ENCODE assay signal across 10 cellular contexts in genomic region chr7:153005750-153006149, GRCh38.
"Had no signal": no experiment of that assay in that cellular context is flagged by ENCODE, and none has a peak within 500 bp of the region (broad histone marks: within the 10 kb centered on the region; RNA-seq: fewer than 3 reads in every experiment).

No MANE protein-coding gene starts in this region.

- H3K9me3 Mint-ChIP-seq: IgD-negative memory B cell had no signal

- H3K27ac ChIP-seq: HL-60, KMS-11 had no signal

- H3K4me2 ChIP-seq: KMS-11 had no signal

- H3K36me3 Mint-ChIP-seq: IgD-negative memory B cell had no signal

- FAIRE-seq: HepG2, HTR-8/SVneo, K562 had no signal

- H3K27ac Mint-ChIP-seq: IgD-negative memory B cell had no signal

- ATAC-seq: HepG2, K562 had no signal

- H3K9ac ChIP-seq: KMS-11 had no signal

- DNase-seq: IMR-90, Karpas-422, KBM-7, KG1 had no signal

- H3K4me3 ChIP-seq: K562 had no signal

- H3K4me1 Mint-ChIP-seq: IgD-negative memory B cell had no signal

- H3K4me3 Mint-ChIP-seq: IgD-negative memory B cell had no signal
